12 cellular contexts compared by ENCODE assay signal in genomic region chr2:223820549-223820948, GRCh38.
"Had no signal": no experiment of that assay in that cellular context is flagged by ENCODE, and none has a peak within 500 bp of the region (broad histone marks: within the 10 kb centered on the region; RNA-seq: fewer than 3 reads in every experiment).

No MANE protein-coding gene starts in this region.

- ATAC-seq: heart left ventricle had no signal

- H3K27me3 Mint-ChIP-seq: activated naive CD8-positive, alpha-beta T cell treated with anti-CD3 and anti-CD28 coated beads for 36 hours; activated T-cell treated with anti-CD3 and anti-CD28 coated beads, Interleukin-2, amount 50 U/mL, for 24 hours had no signal

- H3K27ac Mint-ChIP-seq: activated naive CD8-positive, alpha-beta T cell treated with anti-CD3 and anti-CD28 coated beads for 36 hours; activated T-cell treated with anti-CD3 and anti-CD28 coated beads, Interleukin-2, amount 50 U/mL, for 24 hours had no signal

- H3K4me3 Mint-ChIP-seq: activated naive CD8-positive, alpha-beta T cell treated with anti-CD3 and anti-CD28 coated beads for 36 hours; activated T-cell treated with anti-CD3 and anti-CD28 coated beads, Interleukin-2, amount 50 U/mL, for 24 hours had no signal

- H3K36me3 ChIP-seq: breast epithelium, heart left ventricle, stomach, thoracic aorta had no signal

- H3K27me3 ChIP-seq: breast epithelium, heart left ventricle, stomach had no signal

- H3K4me1 ChIP-seq: breast epithelium, heart left ventricle had no signal

- DNase-seq: activated CD4-positive, alpha-beta T cell treated with anti-CD3 and anti-CD28 coated beads, Interleukin-2, amount 50 U/mL, for 4 hours; activated gamma-delta T cell; activated naive CD8-positive, alpha-beta T cell treated with anti-CD3 and anti-CD28 coated beads for 36 hours; activated T-cell treated with anti-CD3 and anti-CD28 coated beads, Interleukin-2, amount 50 U/mL, for 24 hours; anterior cingulate cortex; heart left ventricle; mammary epithelial cell; stimulated activated CD4-positive, alpha-beta T cell treated with anti-CD3 and anti-CD28 coated beads, Interleukin-4, amount 100 ng/mL, for 1 hour; stomach; T-helper 2 cell had no signal

- H3K4me3 ChIP-seq: breast epithelium, heart left ventricle, stomach, thoracic aorta had no signal

- H3K27ac ChIP-seq: breast epithelium, heart left ventricle, stomach, thoracic aorta had no signal

- H3K9me3 ChIP-seq: breast epithelium, heart left ventricle, stomach, thoracic aorta had no signal

- H3K9me3 Mint-ChIP-seq: activated naive CD8-positive, alpha-beta T cell treated with anti-CD3 and anti-CD28 coated beads for 36 hours; activated T-cell treated with anti-CD3 and anti-CD28 coated beads, Interleukin-2, amount 50 U/mL, for 24 hours had no signal
